20 cellular contexts compared by ENCODE assay signal in genomic region chr4:30917946-30918345, GRCh38.
DNase-seq lines count a peak whose midpoint lies in the region; ATAC-seq and TF ChIP-seq lines count a peak whose summit lies in the region.
"Had no signal": no experiment of that assay in that cellular context is flagged by ENCODE, and none has a peak within 500 bp of the region (broad histone marks: within the 10 kb centered on the region; RNA-seq: fewer than 3 reads in every experiment).

No MANE protein-coding gene starts in this region.

- no peaks in the 10 kb centered on the region; the same call in 1 of the 2 replicates for H3K4me1 ChIP-seq in HEK293 (ENCODE audit: control insufficient read depth, insufficient read depth, low read length)
- peaks cover 35% of the 10 kb centered on the region for H3K4me1 ChIP-seq in iPS-18a (ENCODE audit: control insufficient read depth, low read depth, low read length)

- H3K9me3 ChIP-seq in HEK293 (ENCODE audit: control insufficient read depth, insufficient read depth, low read depth, low read length), result no peaks in the 10 kb centered on the region
- no peaks in the 10 kb centered on the region for H3K9me3 ChIP-seq in iPS-18a (ENCODE audit: control insufficient read depth, low read depth, low read length)
- H3K9me3 ChIP-seq: BE2C, HAP-1 had no signal

- no peak for TF ChIP-seq CTCF in HEK293 (tag by site-specific recombination; IDR thresholded peaks at IDR 0.05)
- no peak for TF ChIP-seq CTCF in WTC11 (IDR thresholded peaks at IDR 0.05)

- no peak overlapping the region for H3K27ac ChIP-seq in HEK293 (ENCODE audit: extremely low read depth, low read depth, low read length)
- H3K27ac ChIP-seq in iPS-18a (ENCODE audit: low read length), result no peak overlapping the region
- H3K27ac ChIP-seq: HL-60 had no signal

- H3K36me3 ChIP-seq in HEK293 (ENCODE audit: control insufficient read depth in 2 of 2, insufficient read depth in 1 of 2, low read length in 2 of 2) (peaks cover 0 to 3% of the 10 kb centered on the region in 2 experiments; a peak in 1 of 3 replicates), iPS-18a (ENCODE audit: control insufficient read depth, low read depth, low read length) (no peaks in the 10 kb centered on the region)
- H3K36me3 ChIP-seq: BE2C, HAP-1 had no signal

- H3K4me1 Mint-ChIP-seq in WTC11, result peaks cover 42% of the 10 kb centered on the region
- no peaks in the 10 kb centered on the region for H3K4me1 Mint-ChIP-seq in T-helper 2 cell treated with Interferon-gamma antibody and Interleukin-4, amounts not matched to agents 5 μg/mL and 100 μg/mL, for 36 hours (ENCODE audit: low read depth)
- H3K4me1 Mint-ChIP-seq: CD4-positive, alpha-beta memory T cell had no signal

- peak overlapping the region; percentile 42 for H3K4me3 Mint-ChIP-seq in WTC11
- H3K4me3 Mint-ChIP-seq in T-helper 2 cell treated with Interferon-gamma antibody and Interleukin-4, amounts not matched to agents 5 μg/mL and 100 μg/mL, for 36 hours, result no peak overlapping the region
- H3K4me3 Mint-ChIP-seq: CD4-positive, alpha-beta memory T cell; HFFc6 had no signal

- H3K27me3 Mint-ChIP-seq in WTC11 (ENCODE audit: low read depth), result peaks cover 9% of the 10 kb centered on the region
- no peaks in the 10 kb centered on the region for H3K27me3 Mint-ChIP-seq in T-helper 2 cell treated with Interferon-gamma antibody and Interleukin-4, amounts not matched to agents 5 μg/mL and 100 μg/mL, for 36 hours (ENCODE audit: low read depth)
- H3K27me3 Mint-ChIP-seq: CD4-positive, alpha-beta memory T cell had no signal

- CTCF ChIA-PET in HEK293 (lab: Yijun Ruan, JAX) (no interaction called here), WTC11 (lab: Charles Lee) (no interaction called here)

- no peaks in the 10 kb centered on the region for H3K27me3 ChIP-seq in iPS-18a (ENCODE audit: control insufficient read depth, insufficient read depth, low read length)
- H3K27me3 ChIP-seq: BE2C had no signal

- ATAC-seq in WTC11, result peak; percentile 34
- no peak for ATAC-seq in HG03378 (IDR thresholded peaks at IDR 0.05; ENCODE audit: unreplicated experiment)
- no peak for ATAC-seq in HG02798 (IDR thresholded peaks at IDR 0.05; ENCODE audit: poor library complexity, unreplicated experiment)

- DNase-seq in WTC11 (ENCODE audit: low spot score), result no peak
- no peak for DNase-seq in T-helper 2 cell treated with Interferon-gamma antibody and Interleukin-4, amounts not matched to agents 5 μg/mL and 100 μg/mL, for 36 hours (ENCODE audit: low spot score)
- no peak for DNase-seq in MV-4-11 (lab: John Stamatoyannopoulos, UW)
- DNase-seq: ACHN; BE2C; C1 segment of cervical spinal cord; CD4-positive, alpha-beta memory T cell; DMS153; DMS79; GDM1; GOT3; HFFc6; Kasumi-1; KG1 had no signal

- POLR2A ChIA-PET in HEK293 (lab: Yijun Ruan, JAX), result no interaction called here
- POLR2A ChIA-PET in WTC11 (lab: Charles Lee), result no interaction called here

- no peak overlapping the region for H3K4me3 ChIP-seq in HEK293 (ENCODE audit: low read depth, low read length)
- peak overlapping the region; percentile 32 for H3K4me3 ChIP-seq in iPS-18a (ENCODE audit: low read length)
- H3K4me3 ChIP-seq: HAP-1 had no signal

- peak overlapping the region; percentile 23; the same call in 1 of the 2 replicates for H3K27ac Mint-ChIP-seq in WTC11
- no peak overlapping the region for H3K27ac Mint-ChIP-seq in T-helper 2 cell treated with Interferon-gamma antibody and Interleukin-4, amounts not matched to agents 5 μg/mL and 100 μg/mL, for 36 hours
- H3K27ac Mint-ChIP-seq: CD4-positive, alpha-beta memory T cell; HFFc6 had no signal

- H3K36me3 Mint-ChIP-seq in WTC11, result no peaks in the 10 kb centered on the region
- no peaks in the 10 kb centered on the region for H3K36me3 Mint-ChIP-seq in T-helper 2 cell treated with Interferon-gamma antibody and Interleukin-4, amounts not matched to agents 5 μg/mL and 100 μg/mL, for 36 hours (ENCODE audit: low read depth)
- H3K36me3 Mint-ChIP-seq: CD4-positive, alpha-beta memory T cell had no signal

- H3K9ac ChIP-seq in iPS-18a (ENCODE audit: low read length), result no peak overlapping the region

- no peaks in the 10 kb centered on the region for H3K9me3 Mint-ChIP-seq in WTC11
- H3K9me3 Mint-ChIP-seq in T-helper 2 cell treated with Interferon-gamma antibody and Interleukin-4, amounts not matched to agents 5 μg/mL and 100 μg/mL, for 36 hours, result peaks cover 14% of the 10 kb centered on the region

TF ChIP-seq in HEK293, 187 proteins besides CTCF, POLR2A, EP300 and RAD21 (continues in another document):
- TF ChIP-seq ZNF785 (tag by site-specific recombination; IDR thresholded peaks at IDR 0.05) (no peak), SP3 (tag by site-specific recombination; IDR thresholded peaks at IDR 0.05) (no peak)
- TF ChIP-seq, protein P1, sequence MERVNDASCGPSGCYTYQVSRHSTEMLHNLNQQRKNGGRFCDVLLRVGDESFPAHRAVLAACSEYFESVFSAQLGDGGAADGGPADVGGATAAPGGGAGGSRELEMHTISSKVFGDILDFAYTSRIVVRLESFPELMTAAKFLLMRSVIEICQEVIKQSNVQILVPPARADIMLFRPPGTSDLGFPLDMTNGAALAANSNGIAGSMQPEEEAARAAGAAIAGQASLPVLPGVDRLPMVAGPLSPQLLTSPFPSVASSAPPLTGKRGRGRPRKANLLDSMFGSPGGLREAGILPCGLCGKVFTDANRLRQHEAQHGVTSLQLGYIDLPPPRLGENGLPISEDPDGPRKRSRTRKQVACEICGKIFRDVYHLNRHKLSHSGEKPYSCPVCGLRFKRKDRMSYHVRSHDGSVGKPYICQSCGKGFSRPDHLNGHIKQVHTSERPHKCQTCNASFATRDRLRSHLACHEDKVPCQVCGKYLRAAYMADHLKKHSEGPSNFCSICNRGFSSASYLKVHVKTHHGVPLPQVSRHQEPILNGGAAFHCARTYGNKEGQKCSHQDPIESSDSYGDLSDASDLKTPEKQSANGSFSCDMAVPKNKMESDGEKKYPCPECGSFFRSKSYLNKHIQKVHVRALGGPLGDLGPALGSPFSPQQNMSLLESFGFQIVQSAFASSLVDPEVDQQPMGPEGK (tag by site-specific recombination; IDR thresholded peaks at IDR 0.05), result no peak

TF ChIP-seq in WTC11, 78 proteins besides CTCF, POLR2A, EP300 and RAD21:
- TF ChIP-seq CREB1 (CRISPR knock-in tag; IDR thresholded peaks at IDR 0.05) (no peak), SMAD3 (CRISPR knock-in tag; IDR thresholded peaks at IDR 0.05; ENCODE audit: borderline replicate concordance) (no peak), FOXP4 (CRISPR knock-in tag; IDR thresholded peaks at IDR 0.05) (peak; percentile 53; the same call in 1 of the 2 replicates)
- TF ChIP-seq, protein P2, sequence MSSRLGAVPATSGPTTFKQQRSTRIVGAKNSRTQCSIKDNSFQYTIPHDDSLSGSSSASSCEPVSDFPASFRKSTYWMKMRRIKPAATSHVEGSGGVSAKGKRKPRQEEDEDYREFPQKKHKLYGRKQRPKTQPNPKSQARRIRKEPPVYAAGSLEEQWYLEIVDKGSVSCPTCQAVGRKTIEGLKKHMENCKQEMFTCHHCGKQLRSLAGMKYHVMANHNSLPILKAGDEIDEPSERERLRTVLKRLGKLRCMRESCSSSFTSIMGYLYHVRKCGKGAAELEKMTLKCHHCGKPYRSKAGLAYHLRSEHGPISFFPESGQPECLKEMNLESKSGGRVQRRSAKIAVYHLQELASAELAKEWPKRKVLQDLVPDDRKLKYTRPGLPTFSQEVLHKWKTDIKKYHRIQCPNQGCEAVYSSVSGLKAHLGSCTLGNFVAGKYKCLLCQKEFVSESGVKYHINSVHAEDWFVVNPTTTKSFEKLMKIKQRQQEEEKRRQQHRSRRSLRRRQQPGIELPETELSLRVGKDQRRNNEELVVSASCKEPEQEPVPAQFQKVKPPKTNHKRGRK (CRISPR knock-in tag; IDR thresholded peaks at IDR 0.05; ENCODE audit: borderline replicate concordance), result no peak
